In the genomic region with DNA sequence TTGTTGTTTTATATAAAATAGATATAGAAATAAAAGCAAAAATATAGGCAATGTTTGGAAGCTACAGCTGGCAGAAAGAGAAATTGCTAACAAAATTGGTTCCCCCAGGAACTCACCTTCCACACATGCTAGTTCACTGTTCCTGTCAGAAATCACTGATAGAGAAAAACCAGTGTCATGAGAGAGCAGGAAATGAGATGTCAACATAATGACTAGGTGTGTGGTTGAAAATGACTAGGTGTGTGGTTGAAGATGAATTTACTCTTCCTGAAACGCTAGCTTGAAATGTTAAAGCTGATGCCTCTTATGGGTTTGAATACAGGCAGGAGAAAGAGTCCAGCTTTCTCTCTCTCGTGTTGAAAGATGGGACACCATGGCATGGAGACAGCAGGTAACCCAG, we compare ENCODE assay signal across 11 cellular contexts.
DNase-seq lines count a peak whose midpoint lies in the region; ATAC-seq and TF ChIP-seq lines count a peak whose summit lies in the region.
"Had no signal": no experiment of that assay in that cellular context is flagged by ENCODE, and none has a peak within 500 bp of the region (broad histone marks: within the 10 kb centered on the region; RNA-seq: fewer than 3 reads in every experiment).

No MANE protein-coding gene starts in this region.

- peak overlapping the region; percentile 33 to 47 for H3K4me3 Mint-ChIP-seq in activated T-cell treated with anti-CD3 and anti-CD28 coated beads, Interleukin-2, amount 50 U/mL, for 72 hours
- H3K4me3 Mint-ChIP-seq in stimulated activated memory B cell treated with anti-CD40 and anti-IgM and Interleukin-4, amounts not matched to agents 10 μg/mL and 1 μg/mL and 100 μg/mL, for 72 hours, result no peak overlapping the region
- H3K4me3 Mint-ChIP-seq: activated CD4-positive, alpha-beta memory T cell treated with anti-CD3 and anti-CD28 coated beads, Interleukin-2, amount 10 ng/mL, durations not matched to agents 7 days and 5 days; H9 had no signal

- intact Hi-C loops in right lobe of liver (cut with DNase I), result no loop called here

- TF ChIP-seq POLR2A in right lobe of liver (IDR thresholded peaks at IDR 0.05), result no peak

- no peak overlapping the region for H3K27ac Mint-ChIP-seq in activated T-cell treated with anti-CD3 and anti-CD28 coated beads, Interleukin-2, amount 50 U/mL, for 72 hours
- no peak overlapping the region for H3K27ac Mint-ChIP-seq in stimulated activated memory B cell treated with anti-CD40 and anti-IgM and Interleukin-4, amounts not matched to agents 10 μg/mL and 1 μg/mL and 100 μg/mL, for 72 hours
- H3K27ac Mint-ChIP-seq: activated CD4-positive, alpha-beta memory T cell treated with anti-CD3 and anti-CD28 coated beads, Interleukin-2, amount 10 ng/mL, durations not matched to agents 7 days and 5 days; H9 had no signal

- H3K4me1 Mint-ChIP-seq in activated T-cell treated with anti-CD3 and anti-CD28 coated beads, Interleukin-2, amount 50 U/mL, for 72 hours (ENCODE audit: low read depth), result peaks cover 21% of the 10 kb centered on the region
- H3K4me1 Mint-ChIP-seq in stimulated activated memory B cell treated with anti-CD40 and anti-IgM and Interleukin-4, amounts not matched to agents 10 μg/mL and 1 μg/mL and 100 μg/mL, for 72 hours, result peaks cover 8% of the 10 kb centered on the region

- no peak for TF ChIP-seq CTCF in right lobe of liver (IDR thresholded peaks at IDR 0.05)

- peaks cover 7% of the 10 kb centered on the region for H3K27me3 Mint-ChIP-seq in activated T-cell treated with anti-CD3 and anti-CD28 coated beads, Interleukin-2, amount 50 U/mL, for 72 hours (ENCODE audit: low read depth)
- no peaks in the 10 kb centered on the region for H3K27me3 Mint-ChIP-seq in stimulated activated memory B cell treated with anti-CD40 and anti-IgM and Interleukin-4, amounts not matched to agents 10 μg/mL and 1 μg/mL and 100 μg/mL, for 72 hours
- H3K27me3 Mint-ChIP-seq: activated CD4-positive, alpha-beta memory T cell treated with anti-CD3 and anti-CD28 coated beads, Interleukin-2, amount 10 ng/mL, durations not matched to agents 7 days and 5 days had no signal

- peak; percentile 7 to 8 for DNase-seq in activated T-cell treated with anti-CD3 and anti-CD28 coated beads, Interleukin-2, amount 50 U/mL, for 72 hours
- no peak for DNase-seq in activated T-cell treated with anti-CD3 and anti-CD28 coated beads, Interleukin-2, amount 50 U/mL, for 48 hours
- DNase-seq in Ammon's horn (ENCODE audit: low spot score), result no peak
- DNase-seq in NCI-H2171 treated with DMSO at 0.1 percent for 48 hours (lab: John Stamatoyannopoulos, UW), result no peak
- no peak for DNase-seq in right lobe of liver
- DNase-seq: activated CD4-positive, alpha-beta memory T cell treated with anti-CD3 and anti-CD28 coated beads, Interleukin-2, amount 10 ng/mL, durations not matched to agents 7 days and 5 days; H9; left cardiac atrium had no signal

- no peak overlapping the region for H3K27ac ChIP-seq in right lobe of liver

- H3K9me3 Mint-ChIP-seq in activated T-cell treated with anti-CD3 and anti-CD28 coated beads, Interleukin-2, amount 50 U/mL, for 72 hours, result peaks cover 0 to 2% of the 10 kb centered on the region in 2 donors
- no peaks in the 10 kb centered on the region for H3K9me3 Mint-ChIP-seq in stimulated activated memory B cell treated with anti-CD40 and anti-IgM and Interleukin-4, amounts not matched to agents 10 μg/mL and 1 μg/mL and 100 μg/mL, for 72 hours
- H3K9me3 Mint-ChIP-seq: activated CD4-positive, alpha-beta memory T cell treated with anti-CD3 and anti-CD28 coated beads, Interleukin-2, amount 10 ng/mL, durations not matched to agents 7 days and 5 days; H9 had no signal

- no peaks in the 10 kb centered on the region for H3K36me3 Mint-ChIP-seq in activated T-cell treated with anti-CD3 and anti-CD28 coated beads, Interleukin-2, amount 50 U/mL, for 72 hours (ENCODE audit: insufficient read depth in 2 of 2)
- H3K36me3 Mint-ChIP-seq in stimulated activated memory B cell treated with anti-CD40 and anti-IgM and Interleukin-4, amounts not matched to agents 10 μg/mL and 1 μg/mL and 100 μg/mL, for 72 hours, result peaks cover 5% of the 10 kb centered on the region

- no peaks in the 10 kb centered on the region for H3K4me1 ChIP-seq in right lobe of liver

- H3K4me3 ChIP-seq in right lobe of liver, result no peak overlapping the region

- WGBS in right lobe of liver (ENCODE audit: insufficient coverage, low coverage, low lambda C conversion rate, missing lambda C conversion rate), result 52% methylated on average over 2 of the region's 2 CpGs

- peak; percentile 94 for ATAC-seq in activated T-cell treated with anti-CD3 and anti-CD28 coated beads, Interleukin-2, amount 50 U/mL, for 72 hours (replicated peaks in 1 of 2)
- peak; percentile 94 for ATAC-seq in GM21737 (IDR thresholded peaks at IDR 0.05; ENCODE audit: unreplicated experiment)
- ATAC-seq in HG03520 (IDR thresholded peaks at IDR 0.05; ENCODE audit: unreplicated experiment), result peak; percentile 91
- peak; percentile 80 for ATAC-seq in stimulated activated memory B cell treated with anti-CD40 and anti-IgM and Interleukin-4, amounts not matched to agents 10 μg/mL and 1 μg/mL and 100 μg/mL, for 72 hours
- ATAC-seq in right lobe of liver, result no peak
- ATAC-seq: left cardiac atrium had no signal

- H3K9me3 ChIP-seq in right lobe of liver, result no peaks in the 10 kb centered on the region

- no peaks in the 10 kb centered on the region for H3K36me3 ChIP-seq in right lobe of liver

- no peaks in the 10 kb centered on the region for H3K27me3 ChIP-seq in right lobe of liver

Comparison
In these comparisons a context has a peak if more than half of its experiments do, and no peak if none do; other contexts are left out.
1. DNase-seq: peak in activated T-cell treated with anti-CD3 and anti-CD28 coated beads, Interleukin-2, amount 50 U/mL, for 72 hours (2 of 2); none in activated T-cell treated with anti-CD3 and anti-CD28 coated beads, Interleukin-2, amount 50 U/mL, for 48 hours (0 of 2), Ammon's horn (single experiment), NCI-H2171 treated with DMSO at 0.1 percent for 48 hours (single experiment) and right lobe of liver (0 of 3).
2. ATAC-seq: peak in activated T-cell treated with anti-CD3 and anti-CD28 coated beads, Interleukin-2, amount 50 U/mL, for 72 hours (2 of 2), GM21737 (single experiment), HG03520 (single experiment) and stimulated activated memory B cell treated with anti-CD40 and anti-IgM and Interleukin-4, amounts not matched to agents 10 μg/mL and 1 μg/mL and 100 μg/mL, for 72 hours (single experiment); none in right lobe of liver (0 of 4).